In genomic region chr4:6929735-6930464, GRCh38 we compare ENCODE assay signal across 12 cellular contexts. TPM values are rescaled to one million over a fixed set of nuclear protein-coding genes. Genes with fewer than 3 reads are reported as not detected.
DNase-seq lines count a peak whose midpoint lies in the region; ATAC-seq and TF ChIP-seq lines count a peak whose summit lies in the region.
"Had no signal": no experiment of that assay in that cellular context is flagged by ENCODE, and none has a peak within 500 bp of the region (broad histone marks: within the 10 kb centered on the region; RNA-seq: fewer than 3 reads in every experiment).

No MANE protein-coding gene starts in this region.

- no peak for ATAC-seq in activated naive CD4-positive, alpha-beta T cell treated with anti-CD3 and anti-CD28 coated beads, Interleukin-2, amount 50 U/mL, for 72 hours
- ATAC-seq in upper lobe of left lung (ENCODE audit: low FRiP score in 2 of 2) = peak in 1 of 2 donors; percentile 4
- no peak for ATAC-seq in GM21390 (IDR thresholded peaks at IDR 0.05; ENCODE audit: unreplicated experiment)

- peak overlapping the region; percentile 1 to 14 for H3K27ac Mint-ChIP-seq in activated naive CD4-positive, alpha-beta T cell treated with anti-CD3 and anti-CD28 coated beads, Interleukin-2, amount 50 U/mL, for 72 hours
- H3K27ac Mint-ChIP-seq in brain = peak overlapping the region; percentile 23 to 91 (median 78)

- H3K27me3 ChIP-seq in upper lobe of left lung (no peaks in the 10 kb centered on the region), thyroid gland (no peaks in the 10 kb centered on the region)

- no peak for DNase-seq in activated naive CD4-positive, alpha-beta T cell treated with anti-CD3 and anti-CD28 coated beads, Interleukin-2, amount 50 U/mL, for 72 hours (ENCODE audit: low spot score in 2 of 2)
- DNase-seq in activated naive CD4-positive, alpha-beta T cell (lab: John Stamatoyannopoulos, UW) = no peak
- DNase-seq in midbrain (lab: John Stamatoyannopoulos, UW) (peak; percentile 8), upper lobe of left lung (no peak), thyroid gland (no peak)
- no peak for DNase-seq in activated effector memory CD4-positive, alpha-beta T cell treated with Interleukin-2 at 50 U/mL for 16 hours
- DNase-seq: ACHN; MM.1S; NCI-H774; stimulated activated CD4-positive, alpha-beta T cell treated with anti-CD3 and anti-CD28 coated beads, Interleukin-12 subunit alpha, Interleukin-12 subunit beta, amount 100 ng/mL, for 4 hours had no signal

- WGBS in upper lobe of left lung, 2 donors = 73 to 84% methylated on average over 16 of the region's 16 CpGs
- 50 to 54% methylated on average over 16 of the region's 16 CpGs for WGBS in thyroid gland, 2 donors

- peaks cover 18 to 46% of the 10 kb centered on the region in 2 donors for H3K36me3 Mint-ChIP-seq in activated naive CD4-positive, alpha-beta T cell treated with anti-CD3 and anti-CD28 coated beads, Interleukin-2, amount 50 U/mL, for 72 hours
- peaks cover 37% of the 10 kb centered on the region for H3K36me3 Mint-ChIP-seq in brain

- H3K4me1 ChIP-seq in upper lobe of left lung (peaks cover 30 to 60% (median 36%) of the 10 kb centered on the region in 4 donors), thyroid gland (peaks cover 7 to 15% of the 10 kb centered on the region in 2 donors)

- H3K27me3 Mint-ChIP-seq in brain = peaks cover 8% of the 10 kb centered on the region

- intact Hi-C loops in thyroid gland (cut with DNase I) = no loop called here

- H3K9me3 ChIP-seq in upper lobe of left lung (no peaks in the 10 kb centered on the region), thyroid gland (no peaks in the 10 kb centered on the region)

- H3K4me3 Mint-ChIP-seq in brain = peak overlapping the region; percentile 9 to 76 (median 31)

- peaks cover 0 to 16% of the 10 kb centered on the region in 2 donors for H3K9me3 Mint-ChIP-seq in activated naive CD4-positive, alpha-beta T cell treated with anti-CD3 and anti-CD28 coated beads, Interleukin-2, amount 50 U/mL, for 72 hours
- H3K9me3 Mint-ChIP-seq in brain = peaks cover 0 to 8% (median 0%) of the 10 kb centered on the region in 5 experiments

- peaks cover 39% of the 10 kb centered on the region for H3K4me1 Mint-ChIP-seq in brain

- TF ChIP-seq POLR2A in upper lobe of left lung (IDR thresholded peaks at IDR 0.05) (peak in 1 of 4 donors; percentile 29), thyroid gland (IDR thresholded peaks at IDR 0.05) (no peak)

- H3K4me3 ChIP-seq in upper lobe of left lung (no peak overlapping the region), thyroid gland (replicated peaks in 1 of 3) (no peak overlapping the region)

- TF ChIP-seq EP300 in upper lobe of left lung (IDR thresholded peaks at IDR 0.05) = no peak

- peak overlapping the region; percentile 3 to 58 (median 31) for H3K27ac ChIP-seq in upper lobe of left lung
- H3K27ac ChIP-seq in thyroid gland = no peak overlapping the region

- H3K36me3 ChIP-seq in upper lobe of left lung (peaks cover 0 to 4% (median 1%) of the 10 kb centered on the region in 4 donors), thyroid gland (no peaks in the 10 kb centered on the region)

- TF ChIP-seq CTCF in brain (conservative IDR thresholded peaks at IDR 0.05) (no peak), upper lobe of left lung (IDR thresholded peaks at IDR 0.05) (no peak), thyroid gland (IDR thresholded peaks at IDR 0.05) (no peak)

RNA-seq across cellular contexts. Expression of gene TBC1D14, which starts 20.3 kb away (rescaled TPM):
- 10 to 100 TPM; 21.3 to 38.2 TPM for total RNA-seq in activated naive CD4-positive, alpha-beta T cell treated with anti-CD3 and anti-CD28 coated beads, Interleukin-2, amount 50 U/mL, for 72 hours
- polyA plus RNA-seq in brain (ENCODE audit: insufficient read depth, low read depth, low replicate concordance) = 56.0 TPM
- total RNA-seq in upper lobe of left lung (10 to 100 TPM; 47.7 to 61.8 (median 57.8) TPM), thyroid gland (10 to 100 TPM; 39.8 to 47.0 (median 46.0) TPM)

Comparison
In these comparisons a context has a peak if more than half of its experiments do, and no peak if none do; other contexts are left out.
1. H3K27ac ChIP-seq: peak in upper lobe of left lung (4 of 4); none in thyroid gland (0 of 3).